In the genomic region with DNA sequence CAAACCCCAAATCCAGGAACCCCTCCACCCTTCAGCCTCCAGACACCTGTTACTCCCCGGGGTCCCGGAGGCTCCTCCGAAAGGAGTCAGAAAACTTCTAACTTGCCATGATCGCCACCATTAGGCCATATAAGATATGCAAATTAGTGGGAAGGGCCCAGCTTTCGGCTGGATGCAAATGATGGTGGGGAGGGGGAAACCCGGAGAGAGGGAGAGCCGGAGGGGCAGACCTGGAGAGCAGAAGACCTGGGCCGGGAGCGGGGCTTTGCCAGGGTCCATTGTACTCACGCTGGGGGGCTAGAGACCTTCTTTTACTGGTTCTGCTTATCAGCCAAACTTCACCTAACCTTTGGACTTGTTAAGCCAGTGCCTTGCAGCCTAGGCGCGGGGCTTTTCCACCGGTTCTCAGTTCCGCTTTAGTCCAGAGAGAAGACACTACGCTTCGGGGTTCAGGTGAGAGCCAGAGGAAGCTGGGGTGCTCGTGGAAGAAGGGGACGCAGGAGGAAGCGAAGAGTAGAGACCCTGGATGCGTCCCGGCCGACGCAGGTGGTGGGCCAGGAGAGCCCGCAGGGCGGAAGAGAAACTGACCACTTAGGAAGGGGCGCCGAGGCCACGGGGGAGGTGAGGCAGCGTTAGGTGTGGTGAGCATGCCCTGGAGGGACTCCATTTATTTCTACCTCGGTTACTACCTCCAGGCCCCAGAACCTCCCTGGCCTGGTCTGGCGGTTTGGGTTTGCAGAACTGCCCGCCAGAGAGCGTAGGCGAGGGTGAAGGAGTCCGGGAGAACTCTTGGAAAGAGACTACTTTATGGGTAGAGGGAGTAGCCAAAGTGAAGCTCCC, we compare ENCODE assay signal across 9 cellular contexts. TPM values are rescaled to one million over a fixed set of nuclear protein-coding genes. Genes with fewer than 3 reads are reported as not detected.
A peak's percentile ranks its signal among the peaks of the same experiment; 100 is the strongest.
DNase-seq lines count a peak whose midpoint lies in the region; ATAC-seq and TF ChIP-seq lines count a peak whose summit lies in the region.
"Had no signal": no experiment of that assay in that cellular context is flagged by ENCODE, and none has a peak within 500 bp of the region (broad histone marks: within the 10 kb centered on the region; RNA-seq: fewer than 3 reads in every experiment).

TSS of gene HNF1B (minus strand) at position 99 of the 840 bp plus-strand sequence. CDS start 175 bp downstream, outside the sequence.

- TF ChIP-seq CTCF in mammary epithelial cell (conservative IDR thresholded peaks at IDR 0.05 in 1 of 2, IDR thresholded peaks at IDR 0.05 in 1 of 2; ENCODE audit: extremely low read depth in 1 of 2, insufficient read depth in 1 of 2, low read depth in 1 of 2, low read length in 2 of 2): no peak

- DNase-seq in Caki2 (ENCODE audit: low read depth) (peak; percentile 87), NOMO-1 treated with dmso at 0.1 percent for 144 hours (lab: John Stamatoyannopoulos, UW; ENCODE audit: unreplicated experiment) (peak; percentile 27), kidney glomerular epithelial cell (lab: John Stamatoyannopoulos, UW) (peak; percentile 84), mammary epithelial cell (no peak), NCI-H2196 (lab: John Stamatoyannopoulos, UW; ENCODE audit: unreplicated experiment) (no peak), Right ventricle myocardium inferior (ENCODE audit: missing footprints) (no peak)

- no peaks in the 10 kb centered on the region for H3K79me2 ChIP-seq in mammary epithelial cell (ENCODE audit: insufficient read depth, low read length)

- H3K4me1 ChIP-seq in mammary epithelial cell (ENCODE audit: insufficient read depth, low read length): no peaks in the 10 kb centered on the region

- no peak within 1 kb of the TSS for H2AFZ ChIP-seq in mammary epithelial cell (ENCODE audit: low read depth, low read length)

- no peak within 1 kb of the TSS for H3K27ac ChIP-seq in mammary epithelial cell (ENCODE audit: insufficient read depth, low read depth, low read length)
- H3K27ac ChIP-seq: cardiac muscle cell had no signal

- H3K4me3 ChIP-seq in mammary epithelial cell (replicated peaks in 1 of 3; ENCODE audit: insufficient read depth in 1 of 3, low read depth in 2 of 3, low read length in 3 of 3): no peak within 1 kb of the TSS

- CTCF ChIA-PET in mammary epithelial cell (lab: Charles Lee; ENCODE audit: low non-redundant PET): no interaction called here

- in situ Hi-C loops in Caki2 (cut with HindIII; ENCODE audit: low pct_unique_long_range_greater_than_20kb, low sequenced_read_pairs): no loop called here
- in situ Hi-C loops in mammary epithelial cell (cut with MboI; ENCODE audit: low sequenced_read_pairs in 2 of 2): no loop called here

- dilution Hi-C loops in mammary epithelial cell (cut with HindIII; ENCODE audit: low sequenced_read_pairs): no loop called here

- no peak within 1 kb of the TSS for H3K4me2 ChIP-seq in mammary epithelial cell (ENCODE audit: insufficient read depth, low read depth, low read length)

- 12% methylated on average over 30 of the region's 35 CpGs for WGBS in mammary epithelial cell (ENCODE audit: low coverage, missing lambda C conversion rate)

- BruUV-seq in mammary epithelial cell (replicated peaks; lab: Mats Ljungman, UMichigan): no TSS peak

- no peaks in the 10 kb centered on the region for H4K20me1 ChIP-seq in mammary epithelial cell (ENCODE audit: insufficient read depth, low read length)

- ATAC-seq in GM19468 (IDR thresholded peaks at IDR 0.05; ENCODE audit: extremely low read depth, unreplicated experiment) (peak; percentile 7), GM18867 (IDR thresholded peaks at IDR 0.05; ENCODE audit: unreplicated experiment) (no peak), Right ventricle myocardium inferior (no peak)

- intact Hi-C loops in mammary epithelial cell (cut with micrococcal nuclease): no loop called here
- intact Hi-C loops in Right ventricle myocardium inferior (cut with DNase I): no loop called here

- peaks cover 56% of the 10 kb centered on the region for H3K27me3 ChIP-seq in mammary epithelial cell (ENCODE audit: insufficient read depth, low read length)

- no peaks in the 10 kb centered on the region for H3K36me3 ChIP-seq in mammary epithelial cell (ENCODE audit: insufficient read depth, low read length)
- H3K36me3 ChIP-seq: cardiac muscle cell had no signal

- H3K9ac ChIP-seq in mammary epithelial cell (ENCODE audit: insufficient read depth, low read length): no peak within 1 kb of the TSS

- H3K9me3 ChIP-seq in mammary epithelial cell (replicated peaks; ENCODE audit: insufficient read depth, low read length): no peaks in the 10 kb centered on the region

RNA-seq across cellular contexts. Expression of gene HNF1B, which starts in this region (rescaled TPM):
- total RNA-seq in Caki2 (2014; rRNA removed; shearing (Covaris generic); ENCODE audit: low replicate concordance): 3.6 and 11.4 TPM in 2 replicates
- not detected for total RNA-seq in mammary epithelial cell
- polyA plus RNA-seq in mammary epithelial cell: not detected
- polyA minus RNA-seq in mammary epithelial cell: not detected
- not detected for total RNA-seq in Right ventricle myocardium inferior
- total RNA-seq: cardiac muscle cell had no signal
- polyA plus RNA-seq: cardiac muscle cell had no signal

Comparison
In these comparisons a context has a peak if more than half of its experiments do, and no peak if none do; other contexts are left out.
1. DNase-seq: peak in Caki2 (single experiment), NOMO-1 treated with dmso at 0.1 percent for 144 hours (single experiment) and kidney glomerular epithelial cell (single experiment); none in mammary epithelial cell (single experiment), NCI-H2196 (single experiment) and Right ventricle myocardium inferior (single experiment).